ENCODE assay signal across 26 cellular contexts in genomic region chr20:6999381-6999780, GRCh38.
"Had no signal": no experiment of that assay in that cellular context is flagged by ENCODE, and none has a peak within 500 bp of the region (broad histone marks: within the 10 kb centered on the region; RNA-seq: fewer than 3 reads in every experiment).

No MANE protein-coding gene starts in this region.

- H3K9me3 ChIP-seq: lower lobe of right lung, neutrophil, ovary, right atrium auricular region, right lobe of liver, tibial nerve, vagina had no signal

- H3K4me3 ChIP-seq: lower lobe of right lung, neural progenitor cell, ovary, right atrium auricular region, right lobe of liver, smooth muscle cell, tibial nerve, vagina had no signal

- H3K27ac ChIP-seq: lower lobe of right lung, neural progenitor cell, neutrophil, ovary, right atrium auricular region, right lobe of liver, tibial nerve, vagina had no signal

- H3K36me3 ChIP-seq: lower lobe of right lung, neural progenitor cell, neutrophil, ovary, right atrium auricular region, right lobe of liver, tibial nerve, vagina had no signal

- H3K27me3 ChIP-seq: neural progenitor cell, neutrophil, ovary, right atrium auricular region, right lobe of liver, tibial nerve, vagina had no signal

- H3K4me1 ChIP-seq: lower lobe of right lung, right atrium auricular region, right lobe of liver, tibial nerve, vagina had no signal

- DNase-seq: islet precursor cell; kidney glomerular epithelial cell; left cardiac atrium; lower lobe of right lung; mesendoderm; naive B cell; natural killer cell; nephron progenitor cell; occipital lobe; ovary; right lobe of liver; stimulated activated CD4-positive, alpha-beta T cell treated with anti-CD3 and anti-CD28 coated beads, Interleukin-1b, Interleukin-23, amount 100 ng/mL, for 48 hours; stimulated activated CD4-positive, alpha-beta T cell treated with anti-CD3 and anti-CD28 coated beads, Interleukin-2, amount 100 ng/mL, for 48 hours; stimulated activated CD4-positive, alpha-beta T cell treated with anti-CD3 and anti-CD28 coated beads, Interleukin-4, amount 100 ng/mL, for 4 hours; stimulated activated CD8-positive, alpha-beta memory T cell treated with anti-CD3 and anti-CD28 coated beads, Interleukin-4, amount 100 ng/mL, for 48 hours; stimulated activated naive CD4-positive, alpha-beta T cell treated with Interleukin-2 at 50 U/mL for 16 hours; stimulated activated naive CD8-positive, alpha-beta T cell treated with anti-CD3 and anti-CD28 coated beads, Interleukin-15, amount 100 ng/mL, for 72 hours; substantia nigra had no signal

- ATAC-seq: left cardiac atrium; left lobe of liver; natural killer cell; right lobe of liver; stimulated activated memory B cell treated with anti-CD40 and anti-IgM and Interleukin-4, amounts not matched to agents 10 μg/mL and 1 μg/mL and 100 μg/mL, for 72 hours; stimulated activated naive CD8-positive, alpha-beta T cell treated with anti-CD3 and anti-CD28 coated beads, Interleukin-15, amount 100 ng/mL, for 72 hours had no signal
